Comparison of ENCODE assay signal across 16 cellular contexts in the genomic region with DNA sequence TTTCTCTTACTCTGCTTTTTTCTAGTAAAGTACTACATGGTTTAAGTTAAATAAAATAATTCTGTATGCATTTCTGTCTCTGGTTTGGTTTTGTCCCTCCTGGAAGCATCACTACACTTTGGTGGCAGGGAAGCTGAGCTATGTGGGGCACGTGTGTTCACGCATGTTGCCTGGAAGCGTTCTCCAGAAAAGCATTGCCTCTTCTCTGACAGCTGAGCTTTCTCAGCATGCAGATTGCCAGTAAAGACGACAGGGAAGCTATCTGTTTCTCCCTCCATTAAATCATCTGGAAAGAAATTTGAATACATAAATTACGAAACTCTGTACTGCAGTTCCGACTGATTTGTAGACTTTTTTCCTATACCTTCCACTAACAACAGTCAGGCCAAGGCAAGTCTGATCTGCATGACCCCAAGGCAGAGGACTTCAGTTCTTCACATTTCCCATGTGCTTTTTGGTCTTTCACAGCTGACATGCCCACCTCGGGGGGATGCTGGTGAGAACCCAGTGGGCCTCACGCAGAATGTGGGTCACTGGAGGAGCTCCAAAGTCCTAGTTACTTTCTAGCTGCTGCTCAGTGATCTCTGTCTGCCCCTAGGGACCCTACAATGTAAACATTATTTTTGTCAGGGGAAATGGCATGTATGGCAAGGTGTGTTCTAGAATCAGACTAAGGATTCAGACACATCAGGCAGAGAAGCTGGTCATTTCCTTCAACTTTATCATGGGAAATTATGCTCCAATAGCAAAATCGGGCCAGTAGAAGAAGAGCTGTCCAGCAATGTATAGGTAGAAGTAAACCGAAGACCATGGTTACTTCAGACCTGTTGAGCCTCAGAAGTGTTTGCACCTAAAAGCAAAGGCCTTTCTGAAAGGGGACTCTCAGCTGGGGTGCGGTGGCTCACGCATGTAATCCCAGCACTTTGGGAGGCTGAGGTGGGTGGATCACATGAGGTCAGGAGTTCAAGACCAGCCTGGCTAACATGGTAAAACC. TPM values are rescaled to one million over a fixed set of nuclear protein-coding genes. Genes with fewer than 3 reads are reported as not detected.
A peak's percentile ranks its signal among the peaks of the same experiment; 100 is the strongest.
DNase-seq lines count a peak whose midpoint lies in the region; ATAC-seq and TF ChIP-seq lines count a peak whose summit lies in the region.
"Had no signal": no experiment of that assay in that cellular context is flagged by ENCODE, and none has a peak within 500 bp of the region (broad histone marks: within the 10 kb centered on the region; RNA-seq: fewer than 3 reads in every experiment).

No MANE protein-coding gene starts in this region.

- H3K4me1 ChIP-seq in GM23338 (ENCODE audit: insufficient read depth) (no peaks in the 10 kb centered on the region), uterus (no peaks in the 10 kb centered on the region)
- H3K4me1 ChIP-seq in effector memory CD4-positive, alpha-beta T cell (ENCODE audit: control insufficient read depth, insufficient read depth, low read length, poor library complexity, severe bottlenecking), result no peaks in the 10 kb centered on the region
- H3K4me1 ChIP-seq: SJSA1 had no signal

- ATAC-seq in GM23338, result no peak
- ATAC-seq: CD8-positive, alpha-beta T cell had no signal

- no peaks in the 10 kb centered on the region for H3K9me2 ChIP-seq in GM23338 (ENCODE audit: insufficient read depth)

- no peak overlapping the region for H3K4me3 ChIP-seq in GM23338
- no peak overlapping the region for H3K4me3 ChIP-seq in uterus
- no peak overlapping the region for H3K4me3 ChIP-seq in effector memory CD4-positive, alpha-beta T cell (ENCODE audit: insufficient read depth, low read depth, low read length, poor library complexity, severe bottlenecking)
- H3K4me3 ChIP-seq: BLaER1 treated with 17β-estradiol and CSF1 and Interleukin-3, amounts not matched to agents 10 nM and 100 nM; SJSA1 had no signal

- H3K4me3 Mint-ChIP-seq in GM23338 (no peak overlapping the region), nephron (no peak overlapping the region)
- H3K4me3 Mint-ChIP-seq: CD8-positive, alpha-beta T cell; H9 had no signal

- H3K9me3 Mint-ChIP-seq in GM23338 (no peaks in the 10 kb centered on the region; the same call in 1 of the 3 replicates), nephron (peaks cover 24% of the 10 kb centered on the region)

- no peak overlapping the region for H3K4me2 ChIP-seq in GM23338
- H3K4me2 ChIP-seq: BLaER1 treated with 17β-estradiol and CSF1 and Interleukin-3, amounts not matched to agents 10 nM and 100 nM had no signal

- H3K27ac Mint-ChIP-seq in GM23338 (no peak overlapping the region), nephron (peak overlapping the region; percentile 56 to 67 (median 64))
- H3K27ac Mint-ChIP-seq: CD8-positive, alpha-beta T cell; H9 had no signal

- no peaks in the 10 kb centered on the region; the same call in 1 of the 2 replicates for H4K20me1 ChIP-seq in GM23338 (replicated peaks; ENCODE audit: insufficient read depth)

- no peak for TF ChIP-seq CTCF in GM23338 (conservative IDR thresholded peaks at IDR 0.05; ENCODE audit: low read depth in 2 of 2)
- TF ChIP-seq CTCF in nephron (IDR thresholded peaks at IDR 0.05; ENCODE audit: unreplicated experiment in 3 of 3), result no peak
- TF ChIP-seq CTCF in uterus (IDR thresholded peaks at IDR 0.05), result no peak

- H3K4me1 Mint-ChIP-seq in GM23338 (peaks cover 9% of the 10 kb centered on the region; the same call in 2 of the 3 replicates), nephron (peaks cover 22% of the 10 kb centered on the region)
- H3K4me1 Mint-ChIP-seq: H9 had no signal

- H3F3A ChIP-seq in GM23338 (replicated peaks; ENCODE audit: low read depth), result no peaks in the 10 kb centered on the region

- H3K36me3 Mint-ChIP-seq in GM23338 (ENCODE audit: low read depth) (peaks cover 35% of the 10 kb centered on the region), nephron (ENCODE audit: low read depth) (peaks cover 45% of the 10 kb centered on the region)

- intact Hi-C loops in uterus (cut with DNase I; ENCODE audit: low total_unique reads), result no loop called here

- H3K9me3 ChIP-seq in uterus, result no peaks in the 10 kb centered on the region
- no peaks in the 10 kb centered on the region for H3K9me3 ChIP-seq in effector memory CD4-positive, alpha-beta T cell (ENCODE audit: control insufficient read depth, low read length)

- H2AFZ ChIP-seq in GM23338, result no peak overlapping the region

- DNase-seq in GM23338 (ENCODE audit: low spot score) (no peak), NCI-H526 treated with DMSO at 0.1 percent for 48 hours (lab: John Stamatoyannopoulos, UW) (peak; percentile 89), uterus (no peak), EL (no peak)
- DNase-seq in effector memory CD4-positive, alpha-beta T cell, result no peak
- DNase-seq in activated CD8-positive, alpha-beta memory T cell treated with anti-CD3 and anti-CD28 coated beads for 24 hours, result no peak
- DNase-seq: CD8-positive, alpha-beta T cell; H9; Karpas-422; NCI-H1105; NCI-H510A had no signal

- no peaks in the 10 kb centered on the region for H3K79me2 ChIP-seq in GM23338 (replicated peaks; ENCODE audit: insufficient read depth)

- H3K36me3 ChIP-seq in GM23338 (ENCODE audit: insufficient read depth) (peaks cover 17% of the 10 kb centered on the region), uterus (no peaks in the 10 kb centered on the region)
- H3K36me3 ChIP-seq in effector memory CD4-positive, alpha-beta T cell (ENCODE audit: control insufficient read depth, insufficient read depth, low read length), result peaks cover 4% of the 10 kb centered on the region

- H3K27me3 ChIP-seq in GM23338 (ENCODE audit: insufficient read depth), result no peaks in the 10 kb centered on the region
- no peaks in the 10 kb centered on the region for H3K27me3 ChIP-seq in uterus
- H3K27me3 ChIP-seq in effector memory CD4-positive, alpha-beta T cell (replicated peaks; ENCODE audit: control insufficient read depth, insufficient read depth, low read length, poor library complexity, severe bottlenecking), result no peaks in the 10 kb centered on the region
- H3K27me3 ChIP-seq: BLaER1 treated with 17β-estradiol and CSF1 and Interleukin-3, amounts not matched to agents 10 nM and 100 nM; SJSA1 had no signal

- H3K27me3 Mint-ChIP-seq in GM23338 (ENCODE audit: insufficient read depth, low read depth, poor library complexity) (peaks cover 25% of the 10 kb centered on the region), nephron (ENCODE audit: low read depth) (no peaks in the 10 kb centered on the region)

- H3K27ac ChIP-seq in GM23338 (ENCODE audit: low read depth) (no peak overlapping the region), uterus (peak overlapping the region; percentile 17 to 19)
- H3K27ac ChIP-seq in effector memory CD4-positive, alpha-beta T cell (ENCODE audit: insufficient read depth, low read length, poor library complexity, severe bottlenecking), result no peak overlapping the region
- H3K27ac ChIP-seq: BLaER1 treated with 17β-estradiol and CSF1 and Interleukin-3, amounts not matched to agents 10 nM and 100 nM; SJSA1 had no signal

- no peak for TF ChIP-seq POLR2A in uterus (IDR thresholded peaks at IDR 0.05)

TF ChIP-seq in GM23338, 12 proteins besides CTCF, POLR2A, EP300 and RAD21 (continues in another document):
- TF ChIP-seq, protein P1, sequence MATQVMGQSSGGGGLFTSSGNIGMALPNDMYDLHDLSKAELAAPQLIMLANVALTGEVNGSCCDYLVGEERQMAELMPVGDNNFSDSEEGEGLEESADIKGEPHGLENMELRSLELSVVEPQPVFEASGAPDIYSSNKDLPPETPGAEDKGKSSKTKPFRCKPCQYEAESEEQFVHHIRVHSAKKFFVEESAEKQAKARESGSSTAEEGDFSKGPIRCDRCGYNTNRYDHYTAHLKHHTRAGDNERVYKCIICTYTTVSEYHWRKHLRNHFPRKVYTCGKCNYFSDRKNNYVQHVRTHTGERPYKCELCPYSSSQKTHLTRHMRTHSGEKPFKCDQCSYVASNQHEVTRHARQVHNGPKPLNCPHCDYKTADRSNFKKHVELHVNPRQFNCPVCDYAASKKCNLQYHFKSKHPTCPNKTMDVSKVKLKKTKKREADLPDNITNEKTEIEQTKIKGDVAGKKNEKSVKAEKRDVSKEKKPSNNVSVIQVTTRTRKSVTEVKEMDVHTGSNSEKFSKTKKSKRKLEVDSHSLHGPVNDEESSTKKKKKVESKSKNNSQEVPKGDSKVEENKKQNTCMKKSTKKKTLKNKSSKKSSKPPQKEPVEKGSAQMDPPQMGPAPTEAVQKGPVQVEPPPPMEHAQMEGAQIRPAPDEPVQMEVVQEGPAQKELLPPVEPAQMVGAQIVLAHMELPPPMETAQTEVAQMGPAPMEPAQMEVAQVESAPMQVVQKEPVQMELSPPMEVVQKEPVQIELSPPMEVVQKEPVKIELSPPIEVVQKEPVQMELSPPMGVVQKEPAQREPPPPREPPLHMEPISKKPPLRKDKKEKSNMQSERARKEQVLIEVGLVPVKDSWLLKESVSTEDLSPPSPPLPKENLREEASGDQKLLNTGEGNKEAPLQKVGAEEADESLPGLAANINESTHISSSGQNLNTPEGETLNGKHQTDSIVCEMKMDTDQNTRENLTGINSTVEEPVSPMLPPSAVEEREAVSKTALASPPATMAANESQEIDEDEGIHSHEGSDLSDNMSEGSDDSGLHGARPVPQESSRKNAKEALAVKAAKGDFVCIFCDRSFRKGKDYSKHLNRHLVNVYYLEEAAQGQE (IDR thresholded peaks at IDR 0.05; ENCODE audit: unreplicated experiment), result peak; percentile 19
- no peak for TF ChIP-seq STAT1 (IDR thresholded peaks at IDR 0.05; ENCODE audit: unreplicated experiment)
- TF ChIP-seq EZH2phosphoT487 (IDR thresholded peaks at IDR 0.05; ENCODE audit: unreplicated experiment), result no peak
- TF ChIP-seq, protein P2, sequence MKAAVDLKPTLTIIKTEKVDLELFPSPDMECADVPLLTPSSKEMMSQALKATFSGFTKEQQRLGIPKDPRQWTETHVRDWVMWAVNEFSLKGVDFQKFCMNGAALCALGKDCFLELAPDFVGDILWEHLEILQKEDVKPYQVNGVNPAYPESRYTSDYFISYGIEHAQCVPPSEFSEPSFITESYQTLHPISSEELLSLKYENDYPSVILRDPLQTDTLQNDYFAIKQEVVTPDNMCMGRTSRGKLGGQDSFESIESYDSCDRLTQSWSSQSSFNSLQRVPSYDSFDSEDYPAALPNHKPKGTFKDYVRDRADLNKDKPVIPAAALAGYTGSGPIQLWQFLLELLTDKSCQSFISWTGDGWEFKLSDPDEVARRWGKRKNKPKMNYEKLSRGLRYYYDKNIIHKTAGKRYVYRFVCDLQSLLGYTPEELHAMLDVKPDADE (IDR thresholded peaks at IDR 0.05), result no peak
- no peak for TF ChIP-seq ZNF331 (CRISPR knock-in tag; IDR thresholded peaks at IDR 0.05; ENCODE audit: low read depth)
- TF ChIP-seq CREB1 (CRISPR knock-in tag; IDR thresholded peaks at IDR 0.05; ENCODE audit: low read depth), result no peak

RNA-seq across cellular contexts. Expression of gene PGPEP1L, which starts 42.8 kb away (rescaled TPM):
- not detected in 2 replicates for total RNA-seq in GM23338 (2014; rRNA removed; shearing (Covaris generic))
- polyA plus RNA-seq in GM23338 (2016; fragmentation: Nextera tagmentation; extraction: Ambion mirVana), result not detected in 2 replicates
- under 1 TPM in 1 of 4 donors, not detected in 3; 0.40 TPM for total RNA-seq in uterus
- total RNA-seq: A673; CD8-positive, alpha-beta T cell; H9; MCF 10A; SJSA1 had no signal

Comparison
In these comparisons a context has a peak if more than half of its experiments do, and no peak if none do; other contexts are left out.
1. H3K27ac ChIP-seq: peak in uterus (2 of 2); none in GM23338 (single experiment) and effector memory CD4-positive, alpha-beta T cell (single experiment).